Comparison of ENCODE assay signal across 1 cellular context in the genomic region with DNA sequence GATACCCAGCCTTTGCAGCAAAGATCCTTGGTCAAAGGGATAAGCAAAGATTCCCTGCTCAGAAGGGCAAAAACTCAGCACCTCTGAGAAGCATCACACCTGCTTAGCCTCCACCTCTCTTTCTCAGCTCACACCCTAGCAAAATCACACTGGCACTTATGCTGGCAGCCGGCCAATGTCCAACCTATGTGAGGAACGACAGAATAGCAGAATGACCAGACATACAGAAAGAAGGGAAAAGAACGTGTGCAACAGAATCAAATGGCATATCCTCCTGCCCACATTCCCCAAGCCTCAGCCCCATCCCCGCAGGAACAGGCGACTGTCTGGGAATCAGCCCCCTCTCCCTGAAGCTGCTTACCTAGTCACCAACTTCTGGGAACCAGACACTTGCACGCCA.
TF ChIP-seq lines count a peak whose summit lies in the region.

No MANE protein-coding gene starts in this region.

TF ChIP-seq in K562, 482 proteins besides CTCF, POLR2A, EP300 and RAD21:
- TF ChIP-seq EWSR1 (IDR thresholded peaks at IDR 0.05; ENCODE audit: borderline replicate concordance, low read depth, partially characterized antibody) = no peak
- TF ChIP-seq, protein P1, sequence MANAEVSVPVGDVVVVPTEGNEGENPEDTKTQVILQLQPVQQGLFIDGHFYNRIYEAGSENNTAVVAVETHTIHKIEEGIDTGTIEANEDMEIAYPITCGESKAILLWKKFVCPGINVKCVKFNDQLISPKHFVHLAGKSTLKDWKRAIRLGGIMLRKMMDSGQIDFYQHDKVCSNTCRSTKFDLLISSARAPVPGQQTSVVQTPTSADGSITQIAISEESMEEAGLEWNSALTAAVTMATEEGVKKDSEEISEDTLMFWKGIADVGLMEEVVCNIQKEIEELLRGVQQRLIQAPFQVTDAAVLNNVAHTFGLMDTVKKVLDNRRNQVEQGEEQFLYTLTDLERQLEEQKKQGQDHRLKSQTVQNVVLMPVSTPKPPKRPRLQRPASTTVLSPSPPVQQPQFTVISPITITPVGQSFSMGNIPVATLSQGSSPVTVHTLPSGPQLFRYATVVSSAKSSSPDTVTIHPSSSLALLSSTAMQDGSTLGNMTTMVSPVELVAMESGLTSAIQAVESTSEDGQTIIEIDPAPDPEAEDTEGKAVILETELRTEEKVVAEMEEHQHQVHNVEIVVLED (CRISPR knock-in tag; IDR thresholded peaks at IDR 0.05) = no peak
- TF ChIP-seq, protein P2, sequence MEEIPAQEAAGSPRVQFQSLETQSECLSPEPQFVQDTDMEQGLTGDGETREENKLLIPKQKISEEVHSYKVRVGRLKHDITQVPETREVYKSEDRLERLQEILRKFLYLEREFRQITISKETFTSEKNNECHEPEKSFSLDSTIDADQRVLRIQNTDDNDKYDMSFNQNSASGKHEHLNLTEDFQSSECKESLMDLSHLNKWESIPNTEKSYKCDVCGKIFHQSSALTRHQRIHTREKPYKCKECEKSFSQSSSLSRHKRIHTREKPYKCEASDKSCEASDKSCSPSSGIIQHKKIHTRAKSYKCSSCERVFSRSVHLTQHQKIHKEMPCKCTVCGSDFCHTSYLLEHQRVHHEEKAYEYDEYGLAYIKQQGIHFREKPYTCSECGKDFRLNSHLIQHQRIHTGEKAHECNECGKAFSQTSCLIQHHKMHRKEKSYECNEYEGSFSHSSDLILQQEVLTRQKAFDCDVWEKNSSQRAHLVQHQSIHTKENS (CRISPR knock-in tag; IDR thresholded peaks at IDR 0.05) = no peak
- no peak for TF ChIP-seq DMBX1 (CRISPR knock-in tag; IDR thresholded peaks at IDR 0.05; ENCODE audit: borderline replicate concordance)
- TF ChIP-seq CTBP1 (IDR thresholded peaks at IDR 0.05; ENCODE audit: borderline replicate concordance) = no peak
- 0 out of 2 replicates have a peak, but pooled peaks have one; percentile 1 for TF ChIP-seq ZNF175 (CRISPR knock-in tag; IDR thresholded peaks at IDR 0.05; ENCODE audit: low read depth)
- TF ChIP-seq MXI1 (IDR thresholded peaks at IDR 0.05; ENCODE audit: low read depth, low read length) = no peak
- TF ChIP-seq, protein P3, sequence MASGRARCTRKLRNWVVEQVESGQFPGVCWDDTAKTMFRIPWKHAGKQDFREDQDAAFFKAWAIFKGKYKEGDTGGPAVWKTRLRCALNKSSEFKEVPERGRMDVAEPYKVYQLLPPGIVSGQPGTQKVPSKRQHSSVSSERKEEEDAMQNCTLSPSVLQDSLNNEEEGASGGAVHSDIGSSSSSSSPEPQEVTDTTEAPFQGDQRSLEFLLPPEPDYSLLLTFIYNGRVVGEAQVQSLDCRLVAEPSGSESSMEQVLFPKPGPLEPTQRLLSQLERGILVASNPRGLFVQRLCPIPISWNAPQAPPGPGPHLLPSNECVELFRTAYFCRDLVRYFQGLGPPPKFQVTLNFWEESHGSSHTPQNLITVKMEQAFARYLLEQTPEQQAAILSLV (tag; IDR thresholded peaks at IDR 0.05) = no peak
- TF ChIP-seq, protein P4, sequence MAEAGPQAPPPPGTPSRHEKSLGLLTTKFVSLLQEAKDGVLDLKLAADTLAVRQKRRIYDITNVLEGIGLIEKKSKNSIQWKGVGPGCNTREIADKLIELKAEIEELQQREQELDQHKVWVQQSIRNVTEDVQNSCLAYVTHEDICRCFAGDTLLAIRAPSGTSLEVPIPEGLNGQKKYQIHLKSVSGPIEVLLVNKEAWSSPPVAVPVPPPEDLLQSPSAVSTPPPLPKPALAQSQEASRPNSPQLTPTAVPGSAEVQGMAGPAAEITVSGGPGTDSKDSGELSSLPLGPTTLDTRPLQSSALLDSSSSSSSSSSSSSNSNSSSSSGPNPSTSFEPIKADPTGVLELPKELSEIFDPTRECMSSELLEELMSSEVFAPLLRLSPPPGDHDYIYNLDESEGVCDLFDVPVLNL (CRISPR knock-in tag; IDR thresholded peaks at IDR 0.05; ENCODE audit: low read depth) = no peak
- TF ChIP-seq HMG20A (CRISPR knock-in tag; conservative IDR thresholded peaks at IDR 0.05) = no peak
- TF ChIP-seq, protein P5, sequence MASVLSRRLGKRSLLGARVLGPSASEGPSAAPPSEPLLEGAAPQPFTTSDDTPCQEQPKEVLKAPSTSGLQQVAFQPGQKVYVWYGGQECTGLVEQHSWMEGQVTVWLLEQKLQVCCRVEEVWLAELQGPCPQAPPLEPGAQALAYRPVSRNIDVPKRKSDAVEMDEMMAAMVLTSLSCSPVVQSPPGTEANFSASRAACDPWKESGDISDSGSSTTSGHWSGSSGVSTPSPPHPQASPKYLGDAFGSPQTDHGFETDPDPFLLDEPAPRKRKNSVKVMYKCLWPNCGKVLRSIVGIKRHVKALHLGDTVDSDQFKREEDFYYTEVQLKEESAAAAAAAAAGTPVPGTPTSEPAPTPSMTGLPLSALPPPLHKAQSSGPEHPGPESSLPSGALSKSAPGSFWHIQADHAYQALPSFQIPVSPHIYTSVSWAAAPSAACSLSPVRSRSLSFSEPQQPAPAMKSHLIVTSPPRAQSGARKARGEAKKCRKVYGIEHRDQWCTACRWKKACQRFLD (CRISPR knock-in tag; IDR thresholded peaks at IDR 0.05) = no peak
- TF ChIP-seq BHLHE40 (IDR thresholded peaks at IDR 0.05; ENCODE audit: low read length) = no peak
- TF ChIP-seq, protein P6, sequence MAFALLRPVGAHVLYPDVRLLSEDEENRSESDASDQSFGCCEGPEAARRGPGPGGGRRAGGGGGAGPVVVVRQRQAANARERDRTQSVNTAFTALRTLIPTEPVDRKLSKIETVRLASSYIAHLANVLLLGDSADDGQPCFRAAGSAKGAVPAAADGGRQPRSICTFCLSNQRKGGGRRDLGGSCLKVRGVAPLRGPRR (CRISPR knock-in tag; IDR thresholded peaks at IDR 0.05) = no peak
- no peak for TF ChIP-seq RBM34 (IDR thresholded peaks at IDR 0.05; ENCODE audit: borderline replicate concordance, insufficient read depth, low read length)
- TF ChIP-seq MYC (IDR thresholded peaks at IDR 0.05; ENCODE audit: low read depth, low read length) = no peak
- no peak for TF ChIP-seq MYC (CRISPR knock-in tag; IDR thresholded peaks at IDR 0.05; ENCODE audit: borderline replicate concordance, low read depth)
- TF ChIP-seq SIN3A (IDR thresholded peaks at IDR 0.05; ENCODE audit: borderline replicate concordance in 2 of 2, control insufficient read depth in 1 of 2, low read depth in 2 of 2, low read length in 2 of 2) = no peak
- TF ChIP-seq ZNF274 (IDR thresholded peaks at IDR 0.05; ENCODE audit: borderline replicate concordance, low read depth, low read length) = no peak
- no peak for TF ChIP-seq NEUROD1 (IDR thresholded peaks at IDR 0.05; ENCODE audit: borderline replicate concordance, low read depth, low read length, partially characterized antibody)
- TF ChIP-seq NFIC (IDR thresholded peaks at IDR 0.05) = peak; percentile 89
- TF ChIP-seq, protein P7, sequence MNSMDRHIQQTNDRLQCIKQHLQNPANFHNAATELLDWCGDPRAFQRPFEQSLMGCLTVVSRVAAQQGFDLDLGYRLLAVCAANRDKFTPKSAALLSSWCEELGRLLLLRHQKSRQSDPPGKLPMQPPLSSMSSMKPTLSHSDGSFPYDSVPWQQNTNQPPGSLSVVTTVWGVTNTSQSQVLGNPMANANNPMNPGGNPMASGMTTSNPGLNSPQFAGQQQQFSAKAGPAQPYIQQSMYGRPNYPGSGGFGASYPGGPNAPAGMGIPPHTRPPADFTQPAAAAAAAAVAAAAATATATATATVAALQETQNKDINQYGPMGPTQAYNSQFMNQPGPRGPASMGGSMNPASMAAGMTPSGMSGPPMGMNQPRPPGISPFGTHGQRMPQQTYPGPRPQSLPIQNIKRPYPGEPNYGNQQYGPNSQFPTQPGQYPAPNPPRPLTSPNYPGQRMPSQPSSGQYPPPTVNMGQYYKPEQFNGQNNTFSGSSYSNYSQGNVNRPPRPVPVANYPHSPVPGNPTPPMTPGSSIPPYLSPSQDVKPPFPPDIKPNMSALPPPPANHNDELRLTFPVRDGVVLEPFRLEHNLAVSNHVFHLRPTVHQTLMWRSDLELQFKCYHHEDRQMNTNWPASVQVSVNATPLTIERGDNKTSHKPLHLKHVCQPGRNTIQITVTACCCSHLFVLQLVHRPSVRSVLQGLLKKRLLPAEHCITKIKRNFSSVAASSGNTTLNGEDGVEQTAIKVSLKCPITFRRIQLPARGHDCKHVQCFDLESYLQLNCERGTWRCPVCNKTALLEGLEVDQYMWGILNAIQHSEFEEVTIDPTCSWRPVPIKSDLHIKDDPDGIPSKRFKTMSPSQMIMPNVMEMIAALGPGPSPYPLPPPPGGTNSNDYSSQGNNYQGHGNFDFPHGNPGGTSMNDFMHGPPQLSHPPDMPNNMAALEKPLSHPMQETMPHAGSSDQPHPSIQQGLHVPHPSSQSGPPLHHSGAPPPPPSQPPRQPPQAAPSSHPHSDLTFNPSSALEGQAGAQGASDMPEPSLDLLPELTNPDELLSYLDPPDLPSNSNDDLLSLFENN (IDR thresholded peaks at IDR 0.05; ENCODE audit: low read depth in 2 of 2, low read length in 2 of 2) = no peak
- no peak for TF ChIP-seq SMARCA4 (IDR thresholded peaks at IDR 0.05)
- no peak for TF ChIP-seq ZFX (CRISPR knock-in tag; IDR thresholded peaks at IDR 0.05)
- TF ChIP-seq, protein P8, sequence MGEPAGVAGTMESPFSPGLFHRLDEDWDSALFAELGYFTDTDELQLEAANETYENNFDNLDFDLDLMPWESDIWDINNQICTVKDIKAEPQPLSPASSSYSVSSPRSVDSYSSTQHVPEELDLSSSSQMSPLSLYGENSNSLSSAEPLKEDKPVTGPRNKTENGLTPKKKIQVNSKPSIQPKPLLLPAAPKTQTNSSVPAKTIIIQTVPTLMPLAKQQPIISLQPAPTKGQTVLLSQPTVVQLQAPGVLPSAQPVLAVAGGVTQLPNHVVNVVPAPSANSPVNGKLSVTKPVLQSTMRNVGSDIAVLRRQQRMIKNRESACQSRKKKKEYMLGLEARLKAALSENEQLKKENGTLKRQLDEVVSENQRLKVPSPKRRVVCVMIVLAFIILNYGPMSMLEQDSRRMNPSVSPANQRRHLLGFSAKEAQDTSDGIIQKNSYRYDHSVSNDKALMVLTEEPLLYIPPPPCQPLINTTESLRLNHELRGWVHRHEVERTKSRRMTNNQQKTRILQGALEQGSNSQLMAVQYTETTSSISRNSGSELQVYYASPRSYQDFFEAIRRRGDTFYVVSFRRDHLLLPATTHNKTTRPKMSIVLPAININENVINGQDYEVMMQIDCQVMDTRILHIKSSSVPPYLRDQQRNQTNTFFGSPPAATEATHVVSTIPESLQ (CRISPR knock-in tag; IDR thresholded peaks at IDR 0.05) = no peak
- no peak for TF ChIP-seq ATF1 (CRISPR knock-in tag; IDR thresholded peaks at IDR 0.05)
- no peak for TF ChIP-seq ATF1 (tag; IDR thresholded peaks at IDR 0.05)
- TF ChIP-seq SP1 (CRISPR knock-in tag; IDR thresholded peaks at IDR 0.05) = no peak
- TF ChIP-seq NFIX (CRISPR knock-in tag; IDR thresholded peaks at IDR 0.05; ENCODE audit: low read depth) = 0 out of 2 replicates have a peak, but pooled peaks have one; percentile 15
- TF ChIP-seq, protein P9, sequence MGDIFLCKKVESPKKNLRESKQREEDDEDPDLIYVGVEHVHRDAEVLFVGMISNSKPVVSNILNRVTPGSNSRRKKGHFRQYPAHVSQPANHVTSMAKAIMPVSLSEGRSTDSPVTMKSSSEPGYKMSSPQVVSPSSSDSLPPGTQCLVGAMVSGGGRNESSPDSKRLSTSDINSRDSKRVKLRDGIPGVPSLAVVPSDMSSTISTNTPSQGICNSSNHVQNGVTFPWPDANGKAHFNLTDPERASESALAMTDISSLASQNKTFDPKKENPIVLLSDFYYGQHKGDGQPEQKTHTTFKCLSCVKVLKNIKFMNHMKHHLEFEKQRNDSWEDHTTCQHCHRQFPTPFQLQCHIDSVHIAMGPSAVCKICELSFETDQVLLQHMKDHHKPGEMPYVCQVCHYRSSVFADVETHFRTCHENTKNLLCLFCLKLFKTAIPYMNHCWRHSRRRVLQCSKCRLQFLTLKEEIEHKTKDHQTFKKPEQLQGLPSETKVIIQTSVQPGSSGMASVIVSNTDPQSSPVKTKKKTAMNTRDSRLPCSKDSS (IDR thresholded peaks at IDR 0.05; ENCODE audit: low read depth, partially characterized antibody) = no peak
- no peak for TF ChIP-seq WHSC1 (IDR thresholded peaks at IDR 0.05; ENCODE audit: low read length)
- TF ChIP-seq CEBPG (CRISPR knock-in tag; IDR thresholded peaks at IDR 0.05) = no peak
- 0 out of 4 replicates have a peak, but pooled peaks of 1 of the 2 experiments have one; percentile 5 for TF ChIP-seq CEBPG (tag; conservative IDR thresholded peaks at IDR 0.05 in 1 of 2, IDR thresholded peaks at IDR 0.05 in 1 of 2)
